In genomic region chr22:29756341-29756740, GRCh38 we compare ENCODE assay signal across 25 cellular contexts. TPM values are rescaled to one million over a fixed set of nuclear protein-coding genes. Genes with fewer than 3 reads are reported as not detected.
"Had no signal": no experiment of that assay in that cellular context is flagged by ENCODE, and none has a peak within 500 bp of the region (broad histone marks: within the 10 kb centered on the region; RNA-seq: fewer than 3 reads in every experiment).

No MANE protein-coding gene starts in this region.

- H3K36me3 ChIP-seq: adrenal gland, ovary, prostate gland, right atrium auricular region had no signal

- H3K27me3 ChIP-seq: adrenal gland, esophagus muscularis mucosa, gastroesophageal sphincter, neutrophil, ovary, right atrium auricular region, upper lobe of left lung had no signal

- H3K27ac ChIP-seq: adrenal gland, esophagus muscularis mucosa, gastroesophageal sphincter, neutrophil, ovary, prostate gland, right atrium auricular region, thoracic aorta, upper lobe of left lung had no signal

- FAIRE-seq: astrocyte, colon had no signal

- H3K4me3 ChIP-seq: adrenal gland, esophagus muscularis mucosa, gastroesophageal sphincter, ovary, prostate gland, right atrium auricular region, thoracic aorta, upper lobe of left lung had no signal

- H3K4me1 ChIP-seq: adrenal gland, prostate gland, right atrium auricular region had no signal

- DNase-seq: activated B cell treated with CpG ODN at 0.5 μM for 24 hours; activated CD4-positive, alpha-beta T cell treated with anti-CD3 and anti-CD28 coated beads for 36 hours; activated CD4-positive, alpha-beta T cell treated with anti-CD3 and anti-CD28 coated beads, Interleukin-2, amount 50 U/mL, for 4 hours; activated CD8-positive, alpha-beta memory T cell treated with anti-CD3 and anti-CD28 coated beads for 24 hours; activated CD8-positive, alpha-beta memory T cell treated with anti-CD3 and anti-CD28 coated beads, Interleukin-2, amount 50 U/mL, for 4 hours; activated T-cell treated with anti-CD3 and anti-CD28 coated beads, Interleukin-2, amount 50 U/mL, for 24 hours; adrenal gland; effector memory CD4-positive, alpha-beta T cell; head of caudate nucleus; hypothalamus; ovary; stimulated activated CD4-positive, alpha-beta T cell treated with anti-CD3 and anti-CD28 coated beads, Interleukin-4, amount 100 ng/mL, for 24 hours; stimulated activated naive CD4-positive, alpha-beta T cell treated with Interleukin-2 at 50 U/mL for 16 hours; T1000; upper lobe of left lung had no signal

- H3K9me3 ChIP-seq: adrenal gland, esophagus muscularis mucosa, gastroesophageal sphincter, neutrophil, ovary, prostate gland, right atrium auricular region, thoracic aorta, upper lobe of left lung had no signal

RNA-seq across cellular contexts. Expression of gene CABP7, which starts 36.5 kb away (rescaled TPM):
- total RNA-seq: activated CD4-positive, alpha-beta T cell treated with anti-CD3 and anti-CD28 coated beads for 36 hours; astrocyte; dermis microvascular lymphatic vessel endothelial cell; liver; right atrium auricular region had no signal
